In genomic region chr20:58965270-58966064, GRCh38 we compare ENCODE assay signal across 22 cellular contexts. TPM values are rescaled to one million over a fixed set of nuclear protein-coding genes. Genes with fewer than 3 reads are reported as not detected.
DNase-seq lines count a peak whose midpoint lies in the region; ATAC-seq, FAIRE-seq and TF ChIP-seq lines count a peak whose summit lies in the region.
"Had no signal": no experiment of that assay in that cellular context is flagged by ENCODE, and none has a peak within 500 bp of the region (broad histone marks: within the 10 kb centered on the region; RNA-seq: fewer than 3 reads in every experiment).

No MANE protein-coding gene starts in this region.

- peaks cover 0 to 11% of the 10 kb centered on the region in 2 donors for H3K4me1 ChIP-seq in neuronal stem cell (ENCODE audit: control insufficient read depth in 2 of 2, insufficient read depth in 1 of 2, low read depth in 1 of 2, low read length in 2 of 2)
- no peaks in the 10 kb centered on the region for H3K4me1 ChIP-seq in right cardiac atrium (ENCODE audit: control insufficient read depth, insufficient read depth, low read length)
- no peaks in the 10 kb centered on the region for H3K4me1 ChIP-seq in mesendoderm (ENCODE audit: control insufficient read depth, low read depth, low read length)
- H3K4me1 ChIP-seq: Peyer's patch, SJCRH30 had no signal

- H3K79me2 ChIP-seq in mesendoderm (ENCODE audit: control insufficient read depth, insufficient read depth, low read length), result no peaks in the 10 kb centered on the region

- peak; percentile 57 for DNase-seq in ELF-1 (ENCODE audit: low read depth, low spot score)
- no peak for DNase-seq in HTR-8/SVneo (ENCODE audit: insufficient read length, low spot score)
- no peak for DNase-seq in WTC11 (ENCODE audit: low spot score)
- no peak for DNase-seq in neuronal stem cell (ENCODE audit: low spot score)
- DNase-seq in right cardiac atrium, result no peak
- no peak for DNase-seq in endothelial cell (ENCODE audit: low spot score)
- no peak for DNase-seq in mesendoderm
- DNase-seq: CD4-positive, CD25-positive, alpha-beta regulatory T cell; EL; HCEC 1CT; Karpas-422; MV-4-11; NCI-H187; NCI-H2107; NCI-H2227 treated with DMSO at 0.1 percent for 48 hours; NCI-H510A; NCI-H82; Peyer's patch; SJCRH30; T-cell had no signal

- no peak overlapping the region for H2BK5ac ChIP-seq in neuronal stem cell (ENCODE audit: low read length)
- no peak overlapping the region for H2BK5ac ChIP-seq in mesendoderm (ENCODE audit: low read length)

- H3K4me2 ChIP-seq in neuronal stem cell (ENCODE audit: insufficient read depth, low read length, poor library complexity, severe bottlenecking) (no peak overlapping the region), mesendoderm (ENCODE audit: low read length) (no peak overlapping the region)

- peaks cover 3% of the 10 kb centered on the region; the same call in 1 of the 2 replicates for H3K36me3 Mint-ChIP-seq in WTC11
- no peaks in the 10 kb centered on the region for H3K36me3 Mint-ChIP-seq in endothelial cell (ENCODE audit: low read depth, unreplicated experiment)
- H3K36me3 Mint-ChIP-seq: CD4-positive, CD25-positive, alpha-beta regulatory T cell; T-cell had no signal

- POLR2A ChIA-PET in WTC11 (lab: Charles Lee), result no interaction called here

- no CpG with 5 or more reads among the region's 14 CpGs for WGBS in neuronal stem cell (ENCODE audit: extremely low coverage in 2 of 2, insufficient read length in 2 of 2, insufficient replicate concordance in 1 of 2), 2 donors
- WGBS in right cardiac atrium, result 72% methylated on average over 14 of the region's 14 CpGs
- no CpG with 5 or more reads among the region's 14 CpGs for WGBS in mesendoderm (ENCODE audit: extremely low coverage, insufficient coverage, low lambda C conversion rate)

- H2BK120ac ChIP-seq in neuronal stem cell (ENCODE audit: low read depth, low read length), result no peak overlapping the region
- H2BK120ac ChIP-seq in mesendoderm (ENCODE audit: low read depth, low read length), result no peak overlapping the region

- no peak overlapping the region for H3K56ac ChIP-seq in mesendoderm (ENCODE audit: low read length)

- no peak overlapping the region for H3K14ac ChIP-seq in neuronal stem cell (ENCODE audit: low read length)

- H2BK15ac ChIP-seq in neuronal stem cell (ENCODE audit: low read length) (no peak overlapping the region), mesendoderm (replicated peaks; ENCODE audit: low read depth) (no peak overlapping the region)

- no peaks in the 10 kb centered on the region for H3K79me1 ChIP-seq in neuronal stem cell (ENCODE audit: low read depth, low read length)
- no peaks in the 10 kb centered on the region for H3K79me1 ChIP-seq in mesendoderm (ENCODE audit: low read length)

- peak overlapping the region; percentile 59 for H2AFZ ChIP-seq in neuronal stem cell (ENCODE audit: low read length)

- H3K4ac ChIP-seq in neuronal stem cell (ENCODE audit: low read length), result no peak overlapping the region
- H3K4ac ChIP-seq in mesendoderm (ENCODE audit: low read depth, low read length), result no peak overlapping the region

- no peak overlapping the region for H4K5ac ChIP-seq in mesendoderm (ENCODE audit: low read length)

- ATAC-seq in WTC11, result peak; percentile 56
- no peak for ATAC-seq in right cardiac atrium
- ATAC-seq: GM12878, T-cell had no signal

- H3K36me3 ChIP-seq in neuronal stem cell (replicated peaks in 1 of 2; ENCODE audit: control insufficient read depth in 2 of 2, insufficient read depth in 2 of 2, low read length in 2 of 2), result no peaks in the 10 kb centered on the region
- no peaks in the 10 kb centered on the region for H3K36me3 ChIP-seq in mesendoderm (ENCODE audit: control insufficient read depth, insufficient read depth, low read length)
- H3K36me3 ChIP-seq: Peyer's patch, SJCRH30 had no signal

- H3K9ac ChIP-seq in neuronal stem cell (ENCODE audit: low read depth, low read length, poor library complexity) (no peak overlapping the region), mesendoderm (ENCODE audit: low read length) (no peak overlapping the region)

- H3K27me3 ChIP-seq in neuronal stem cell (ENCODE audit: control insufficient read depth in 3 of 3, insufficient read depth in 3 of 3, low read depth in 1 of 3, low read length in 3 of 3) (peaks cover 0 to 6% (median 0%) of the 10 kb centered on the region in 3 experiments), right cardiac atrium (ENCODE audit: control insufficient read depth, insufficient read depth) (no peaks in the 10 kb centered on the region), mesendoderm (ENCODE audit: insufficient read depth, low read length, poor library complexity) (no peaks in the 10 kb centered on the region)
- H3K27me3 ChIP-seq: Peyer's patch had no signal

- CTCF ChIA-PET in WTC11 (lab: Charles Lee), result interaction anchor here (1.2 kb wide), 2 partner anchors 65 to 95 kb away, joined by 3 to 4 read pairs; no protein-coding TSS in a partner anchor

- intact Hi-C loops in right cardiac atrium (cut with DNase I), result no loop called here

- peak; percentile 93 for FAIRE-seq in HTR-8/SVneo (lab: Jason Lieb, UNC)
- FAIRE-seq: GM12878 had no signal

- H3K27ac Mint-ChIP-seq in WTC11, result no peak overlapping the region
- no peak overlapping the region for H3K27ac Mint-ChIP-seq in endothelial cell (ENCODE audit: unreplicated experiment)
- H3K27ac Mint-ChIP-seq: T-cell had no signal

- H2BK12ac ChIP-seq in neuronal stem cell (ENCODE audit: low read length), result peak overlapping the region; percentile 33

- no peaks in the 10 kb centered on the region; the same call in 1 of the 2 replicates for H3K4me1 Mint-ChIP-seq in WTC11
- H3K4me1 Mint-ChIP-seq in endothelial cell (ENCODE audit: unreplicated experiment), result peaks cover 9% of the 10 kb centered on the region
- H3K4me1 Mint-ChIP-seq: CD4-positive, CD25-positive, alpha-beta regulatory T cell; T-cell had no signal

- H3K23ac ChIP-seq in neuronal stem cell (ENCODE audit: low read depth, low read length, poor library complexity) (no peak overlapping the region), mesendoderm (ENCODE audit: low read length) (no peak overlapping the region)

- H3K9me3 ChIP-seq in neuronal stem cell (replicated peaks in 1 of 2; ENCODE audit: control insufficient read depth in 2 of 2, insufficient read depth in 1 of 2, low read depth in 1 of 2, low read length in 2 of 2), result no peaks in the 10 kb centered on the region
- no peaks in the 10 kb centered on the region for H3K9me3 ChIP-seq in right cardiac atrium (ENCODE audit: control insufficient read depth, low read length)

- H3K4me3 Mint-ChIP-seq in WTC11, result no peak overlapping the region
- no peak overlapping the region for H3K4me3 Mint-ChIP-seq in endothelial cell (ENCODE audit: unreplicated experiment)
- H3K4me3 Mint-ChIP-seq: CD4-positive, CD25-positive, alpha-beta regulatory T cell; IgD-negative memory B cell; T-cell had no signal

- no peak overlapping the region for H3K18ac ChIP-seq in neuronal stem cell (ENCODE audit: low read length)
- no peak overlapping the region for H3K18ac ChIP-seq in mesendoderm (ENCODE audit: low read length)

- H3K9me3 Mint-ChIP-seq in WTC11, result peaks cover 15% of the 10 kb centered on the region
- H3K9me3 Mint-ChIP-seq in endothelial cell (ENCODE audit: unreplicated experiment), result no peaks in the 10 kb centered on the region

- H4K91ac ChIP-seq in neuronal stem cell (ENCODE audit: low read depth, low read length, poor library complexity), result no peak overlapping the region

- H3K4me3 ChIP-seq in neuronal stem cell (ENCODE audit: low read length in 2 of 2), result no peak overlapping the region
- no peak overlapping the region for H3K4me3 ChIP-seq in right cardiac atrium (ENCODE audit: low read length)
- H3K4me3 ChIP-seq in mesendoderm (ENCODE audit: low read length), result no peak overlapping the region
- H3K4me3 ChIP-seq: GM12878, Peyer's patch, SJCRH30 had no signal

- H2AK5ac ChIP-seq in neuronal stem cell (ENCODE audit: low read depth, low read length) (no peak overlapping the region), mesendoderm (ENCODE audit: low read length) (no peak overlapping the region)

- TF ChIP-seq CTCF in WTC11 (IDR thresholded peaks at IDR 0.05) (no peak), endothelial cell (IDR thresholded peaks at IDR 0.05; ENCODE audit: unreplicated experiment) (no peak)

- H4K8ac ChIP-seq in neuronal stem cell (ENCODE audit: low read depth, low read length) (no peak overlapping the region), mesendoderm (ENCODE audit: low read depth, low read length) (no peak overlapping the region)

- H3K27ac ChIP-seq in neuronal stem cell (replicated peaks; ENCODE audit: low read length), result no peak overlapping the region
- no peak overlapping the region for H3K27ac ChIP-seq in right cardiac atrium (ENCODE audit: low read length)
- no peak overlapping the region for H3K27ac ChIP-seq in mesendoderm (ENCODE audit: low read depth, low read length)
- H3K27ac ChIP-seq: Peyer's patch, SJCRH30 had no signal

- H3K27me3 Mint-ChIP-seq in WTC11 (ENCODE audit: low read depth) (peaks cover 5% of the 10 kb centered on the region; the same call in 1 of the 2 replicates), endothelial cell (ENCODE audit: unreplicated experiment) (peaks cover 2% of the 10 kb centered on the region)

TF ChIP-seq in WTC11, 78 proteins besides CTCF, POLR2A, EP300 and RAD21 (continues in another document):
- TF ChIP-seq GTF2I (CRISPR knock-in tag; conservative IDR thresholded peaks at IDR 0.05), result no peak

RNA-seq across cellular contexts. Expression of gene NELFCD, which starts 15.6 kb away (rescaled TPM):
- total RNA-seq in WTC11 (2021) (53.0 to 66.9 TPM (median 57.6 TPM) in 3 replicates), right cardiac atrium (10 to 100 TPM; 26.4 to 33.0 (median 28.9) TPM), endothelial cell (ENCODE audit: unreplicated experiment) (68.7 TPM)
- 55.6 TPM for polyA plus RNA-seq in neuronal stem cell (2013, experiment 1 of 2)
- polyA plus RNA-seq in neuronal stem cell (2013, experiment 2 of 2), result 57.2 TPM
- polyA plus RNA-seq in right cardiac atrium, result 19.2 TPM
- polyA plus RNA-seq in mesendoderm (2013, experiment 1 of 2), result 54.9 TPM
- polyA plus RNA-seq in mesendoderm (2013, experiment 2 of 2), result 53.5 TPM

RNA-seq across cellular contexts. Expression of gene CTSZ, which starts 41.6 kb away (rescaled TPM):
- total RNA-seq in WTC11 (2021) (26.3 to 36.2 TPM (median 32.4 TPM) in 3 replicates), right cardiac atrium (100 to 1,000 TPM; 136 to 166 (median 142) TPM), endothelial cell (ENCODE audit: unreplicated experiment) (150 TPM)
- polyA plus RNA-seq in neuronal stem cell (2013, experiment 1 of 2), result 32.2 TPM
- 31.5 TPM for polyA plus RNA-seq in neuronal stem cell (2013, experiment 2 of 2)
- 149 TPM for polyA plus RNA-seq in right cardiac atrium
- 21.7 TPM for polyA plus RNA-seq in mesendoderm (2013, experiment 1 of 2)
- 22.0 TPM for polyA plus RNA-seq in mesendoderm (2013, experiment 2 of 2)
- total RNA-seq: SJCRH30 had no signal

RNA-seq across cellular contexts. Expression of gene TUBB1, which starts 53.8 kb away (rescaled TPM):
- not detected in 3 replicates for total RNA-seq in WTC11 (2021)
- not detected for polyA plus RNA-seq in neuronal stem cell (2013, experiment 1 of 2)
- polyA plus RNA-seq in neuronal stem cell (2013, experiment 2 of 2), result not detected
- total RNA-seq in right cardiac atrium, result under 1 TPM in 3 of 4 donors, not detected in 1; 0.11 to 0.17 (median 0.12) TPM
- 0.09 TPM for polyA plus RNA-seq in right cardiac atrium
- total RNA-seq in endothelial cell (ENCODE audit: unreplicated experiment), result not detected
- polyA plus RNA-seq in mesendoderm (2013, experiment 1 of 2), result not detected
- polyA plus RNA-seq in mesendoderm (2013, experiment 2 of 2), result not detected
- total RNA-seq: Peyer's patch, SJCRH30 had no signal
